8 cellular contexts compared by ENCODE assay signal in the genomic region with DNA sequence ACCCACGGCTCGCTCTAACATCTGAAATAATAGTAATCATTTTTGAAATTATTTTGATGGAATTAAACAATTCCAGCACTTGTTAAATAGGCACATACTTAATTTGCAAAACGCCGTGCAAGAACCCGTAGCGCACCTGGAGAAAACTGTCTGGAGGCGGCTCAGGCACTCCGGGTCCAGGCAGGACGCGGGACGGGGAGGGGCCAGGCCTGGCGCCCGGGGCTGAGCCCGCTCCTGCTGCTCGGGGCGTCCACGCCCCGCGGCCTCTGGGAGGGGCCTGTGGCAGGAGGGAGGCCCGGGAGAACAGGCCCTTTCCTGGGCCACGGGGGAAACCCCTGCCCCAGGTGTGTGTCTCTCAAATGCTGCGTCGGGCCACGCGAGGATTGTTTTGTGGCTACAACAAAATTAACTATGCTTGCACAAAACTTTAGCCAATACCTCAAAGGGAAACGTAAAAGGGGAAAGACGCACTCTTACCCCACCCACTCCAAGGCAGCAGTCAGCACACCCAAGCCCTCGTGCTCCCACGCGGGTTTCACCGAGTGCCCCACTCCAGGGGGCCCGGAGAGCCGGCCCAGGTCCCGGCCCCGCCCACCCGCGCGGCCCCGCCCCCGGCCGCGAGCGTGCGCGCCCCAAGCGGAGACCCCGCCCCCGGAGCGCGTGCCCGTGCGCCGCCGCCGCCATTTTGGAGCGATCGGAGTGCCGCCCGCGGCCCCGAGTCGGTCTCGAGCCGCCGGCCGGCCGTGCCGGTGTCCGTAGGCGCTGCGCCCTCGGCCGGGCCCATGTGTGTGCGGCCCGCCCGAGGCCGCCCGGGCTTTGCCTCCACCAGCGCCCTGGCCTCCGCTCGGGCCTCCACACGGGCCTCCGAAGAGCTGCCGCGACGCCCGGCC. TPM values are rescaled to one million over a fixed set of nuclear protein-coding genes. Genes with fewer than 3 reads are reported as not detected.
DNase-seq lines count a peak whose midpoint lies in the region; ATAC-seq, FAIRE-seq and TF ChIP-seq lines count a peak whose summit lies in the region.

A gene with protein sequence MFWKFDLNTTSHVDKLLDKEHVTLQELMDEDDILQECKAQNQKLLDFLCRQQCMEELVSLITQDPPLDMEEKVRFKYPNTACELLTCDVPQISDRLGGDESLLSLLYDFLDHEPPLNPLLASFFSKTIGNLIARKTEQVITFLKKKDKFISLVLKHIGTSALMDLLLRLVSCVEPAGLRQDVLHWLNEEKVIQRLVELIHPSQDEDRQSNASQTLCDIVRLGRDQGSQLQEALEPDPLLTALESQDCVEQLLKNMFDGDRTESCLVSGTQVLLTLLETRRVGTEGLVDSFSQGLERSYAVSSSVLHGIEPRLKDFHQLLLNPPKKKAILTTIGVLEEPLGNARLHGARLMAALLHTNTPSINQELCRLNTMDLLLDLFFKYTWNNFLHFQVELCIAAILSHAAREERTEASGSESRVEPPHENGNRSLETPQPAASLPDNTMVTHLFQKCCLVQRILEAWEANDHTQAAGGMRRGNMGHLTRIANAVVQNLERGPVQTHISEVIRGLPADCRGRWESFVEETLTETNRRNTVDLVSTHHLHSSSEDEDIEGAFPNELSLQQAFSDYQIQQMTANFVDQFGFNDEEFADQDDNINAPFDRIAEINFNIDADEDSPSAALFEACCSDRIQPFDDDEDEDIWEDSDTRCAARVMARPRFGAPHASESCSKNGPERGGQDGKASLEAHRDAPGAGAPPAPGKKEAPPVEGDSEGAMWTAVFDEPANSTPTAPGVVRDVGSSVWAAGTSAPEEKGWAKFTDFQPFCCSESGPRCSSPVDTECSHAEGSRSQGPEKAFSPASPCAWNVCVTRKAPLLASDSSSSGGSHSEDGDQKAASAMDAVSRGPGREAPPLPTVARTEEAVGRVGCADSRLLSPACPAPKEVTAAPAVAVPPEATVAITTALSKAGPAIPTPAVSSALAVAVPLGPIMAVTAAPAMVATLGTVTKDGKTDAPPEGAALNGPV (plus strand): TSS at position 677 of the 890 bp plus-strand sequence. CDS start 50,582 bp downstream, outside the sequence.

- no peaks in the 10 kb centered on the region for H3K9me3 ChIP-seq in kidney (ENCODE audit: control insufficient read depth in 1 of 2, low read length in 2 of 2)

- no peaks in the 10 kb centered on the region for H3K9me3 Mint-ChIP-seq in HFFc6
- H3K9me3 Mint-ChIP-seq in central memory CD8-positive, alpha-beta T cell: no peaks in the 10 kb centered on the region

- no peaks in the 10 kb centered on the region for H3K27me3 Mint-ChIP-seq in HFFc6 (ENCODE audit: insufficient read depth)
- no peaks in the 10 kb centered on the region for H3K27me3 Mint-ChIP-seq in central memory CD8-positive, alpha-beta T cell

- intact Hi-C loops in kidney (cut with DNase I): no loop called here

- ATAC-seq in activated CD4-positive, CD25-positive, alpha-beta regulatory T cell treated with anti-CD3 and anti-CD28 coated beads, Interleukin-2, amount 50 U/mL, for 24 hours: peak; percentile 80 to 83
- peak; percentile 84 for ATAC-seq in central memory CD8-positive, alpha-beta T cell (replicated peaks; ENCODE audit: extremely low read depth, poor library complexity, severe bottlenecking)
- ATAC-seq in GM18858 (IDR thresholded peaks at IDR 0.05; ENCODE audit: unreplicated experiment): no peak

- no peaks in the 10 kb centered on the region for H3K36me3 ChIP-seq in kidney (ENCODE audit: control insufficient read depth in 1 of 2, insufficient read depth in 2 of 2, low read length in 2 of 2)

- H3K4me1 Mint-ChIP-seq in HFFc6 (ENCODE audit: low read depth): peaks cover 6% of the 10 kb centered on the region; the same call in 1 of the 2 replicates
- H3K4me1 Mint-ChIP-seq in central memory CD8-positive, alpha-beta T cell: no peaks in the 10 kb centered on the region

- peak within 1 kb of the TSS; percentile 89 for H3K4me3 Mint-ChIP-seq in HFFc6
- H3K4me3 Mint-ChIP-seq in central memory CD8-positive, alpha-beta T cell: peak within 1 kb of the TSS; percentile 68

- no peaks in the 10 kb centered on the region for H3K36me3 Mint-ChIP-seq in HFFc6 (ENCODE audit: low read depth)
- peaks cover 1% of the 10 kb centered on the region for H3K36me3 Mint-ChIP-seq in central memory CD8-positive, alpha-beta T cell (ENCODE audit: insufficient read depth)

- H3K27ac Mint-ChIP-seq in HFFc6: peak within 1 kb of the TSS; percentile 83
- no peak within 1 kb of the TSS for H3K27ac Mint-ChIP-seq in central memory CD8-positive, alpha-beta T cell (ENCODE audit: low read depth)

- FAIRE-seq in kidney (lab: Jason Lieb, UNC): no peak

- H3K4me3 ChIP-seq in kidney (ENCODE audit: low read length in 2 of 2): peak within 1 kb of the TSS; percentile 69 to 71

- in situ Hi-C loops in GM13977 (cut with MboI; ENCODE audit: low pct_unique_long_range_greater_than_20kb, low sequenced_read_pairs, unreplicated experiment): no loop called here

- peak within 1 kb of the TSS; percentile 69 to 85 for H3K9ac ChIP-seq in kidney (ENCODE audit: low read length in 2 of 2)

- peak within 1 kb of the TSS; percentile 60 to 67 for H3K27ac ChIP-seq in kidney (ENCODE audit: low read depth in 2 of 2, low read length in 2 of 2)

- peaks cover 0 to 11% of the 10 kb centered on the region in 2 donors for H3K4me1 ChIP-seq in kidney (ENCODE audit: control insufficient read depth in 1 of 2, insufficient read depth in 1 of 2, low read depth in 1 of 2, low read length in 2 of 2)

- no peak for TF ChIP-seq CTCF in GM13977 (IDR thresholded peaks at IDR 0.05; ENCODE audit: extremely low read depth, insufficient read depth, missing control alignments)
- peak; percentile 67 for TF ChIP-seq CTCF in HFFc6 (IDR thresholded peaks at IDR 0.05)
- no peak for TF ChIP-seq CTCF in kidney (IDR thresholded peaks at IDR 0.05; ENCODE audit: borderline replicate concordance, extremely low read depth, insufficient read depth)

- DNase-seq in GM13977 (ENCODE audit: low spot score) (peak; percentile 93), HFFc6 (peak; percentile 49), NCI-H128 (lab: John Stamatoyannopoulos, UW; ENCODE audit: unreplicated experiment) (peak; percentile 20), kidney (peak; percentile 93)
- peak; percentile 79 to 84 for DNase-seq in central memory CD8-positive, alpha-beta T cell (ENCODE audit: low spot score in 2 of 2)
- DNase-seq in stimulated activated CD4-positive, alpha-beta T cell treated with anti-CD3 and anti-CD28 coated beads, Interleukin-15, amount 100 ng/mL, for 24 hours: peak; percentile 91

RNA-seq across cellular contexts. Expression of the gene that starts here (rescaled TPM):
- total RNA-seq in HFFc6 (2021; fragmentation: NEBNext Ultra II Directional; extraction: Animal tissue kit (Norgen Biotek cat#: 25700)): 10 to 100 TPM; 41.9 to 47.0 (median 43.6) TPM
- total RNA-seq in kidney: 53.8 TPM
- 39.4 TPM for polyA plus RNA-seq in kidney (ENCODE audit: insufficient read depth, low read depth, low replicate concordance)

Comparison
In these comparisons a context has a peak if more than half of its experiments do, and no peak if none do; other contexts are left out.
1. DNase-seq: peak in every context shown above with its lines; median percentile 93 in GM13977; 93 in kidney; 91 in stimulated activated CD4-positive, alpha-beta T cell treated with anti-CD3 and anti-CD28 coated beads, Interleukin-15, amount 100 ng/mL, for 24 hours; 82 in central memory CD8-positive, alpha-beta T cell; 49 in HFFc6; 20 in NCI-H128.